ENCODE assay signal across 24 cellular contexts in the genomic region with DNA sequence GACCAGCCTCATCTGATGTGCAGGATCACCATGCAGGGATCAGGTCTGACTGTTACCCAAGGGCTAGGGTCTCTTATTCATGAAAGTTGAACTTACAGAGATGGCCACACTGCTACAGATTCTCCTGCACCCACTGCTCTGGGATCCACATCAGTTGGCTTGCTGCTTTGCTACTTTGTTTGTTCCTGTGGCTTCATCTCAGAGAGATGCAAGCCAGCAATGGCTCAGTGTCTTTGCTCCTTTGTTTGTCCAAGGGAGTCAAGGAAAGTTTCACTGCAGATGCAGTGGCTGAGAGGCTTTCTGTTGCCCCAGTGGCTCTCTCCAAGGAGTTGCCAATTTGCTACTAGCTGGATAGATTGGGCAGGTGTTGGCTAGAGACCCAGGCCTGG.
"Had no signal": no experiment of that assay in that cellular context is flagged by ENCODE, and none has a peak within 500 bp of the region (broad histone marks: within the 10 kb centered on the region; RNA-seq: fewer than 3 reads in every experiment).

No MANE protein-coding gene starts in this region.

- DNase-seq: effector CD4-positive, alpha-beta T cell; foreskin keratinocyte; immature natural killer cell; left cardiac atrium; left ventricle myocardium superior; midbrain; psoas muscle; retina; stimulated activated CD4-positive, alpha-beta T cell treated with anti-CD3 and anti-CD28 coated beads, Interleukin-2, amount 100 ng/mL, for 24 hours; stimulated activated CD4-positive, alpha-beta T cell treated with anti-CD3 and anti-CD28 coated beads, Interleukin-4, amount 100 ng/mL, for 4 hours; stimulated activated naive CD4-positive, alpha-beta T cell; stomach; substantia nigra; transverse colon had no signal

- H3K4me1 ChIP-seq: foreskin keratinocyte, parathyroid adenoma, psoas muscle, spleen had no signal

- H3K27me3 ChIP-seq: foreskin keratinocyte, spleen, stomach, transverse colon had no signal

- ATAC-seq: left cardiac atrium, left ventricle myocardium superior, psoas muscle, sciatic nerve had no signal

- H2AFZ ChIP-seq: parathyroid adenoma had no signal

- H3K9ac ChIP-seq: parathyroid adenoma had no signal

- H3K4me1 Mint-ChIP-seq: immature natural killer cell had no signal

- H3K9me3 Mint-ChIP-seq: endodermal cell; natural killer cell treated with Interleukin-12 subunit alpha and Interleukin-12 subunit beta and Interleukin-15 and Interleukin-18, amount 100 ng/mL, for 72 hours had no signal

- H3K27ac ChIP-seq: coronary artery, foreskin keratinocyte, parathyroid adenoma, psoas muscle, spleen, stomach, thoracic aorta, transverse colon had no signal

- H3K79me2 ChIP-seq: parathyroid adenoma had no signal

- FAIRE-seq: endothelial cell of umbilical vein, keratinocyte had no signal

- H3K4me3 ChIP-seq: coronary artery, lung, psoas muscle, spleen, stomach, thoracic aorta, transverse colon had no signal

- H3K36me3 ChIP-seq: spleen, stomach, thoracic aorta, transverse colon had no signal

- H3K4me3 Mint-ChIP-seq: endodermal cell; immature natural killer cell; natural killer cell treated with Interleukin-12 subunit alpha and Interleukin-12 subunit beta and Interleukin-15 and Interleukin-18, amount 100 ng/mL, for 72 hours had no signal

- H3K27ac Mint-ChIP-seq: endodermal cell; immature natural killer cell; natural killer cell treated with Interleukin-12 subunit alpha and Interleukin-12 subunit beta and Interleukin-15 and Interleukin-18, amount 100 ng/mL, for 72 hours had no signal

- H3K36me3 Mint-ChIP-seq: immature natural killer cell; natural killer cell treated with Interleukin-12 subunit alpha and Interleukin-12 subunit beta and Interleukin-15 and Interleukin-18, amount 100 ng/mL, for 72 hours had no signal

- H3K27me3 Mint-ChIP-seq: natural killer cell treated with Interleukin-12 subunit alpha and Interleukin-12 subunit beta and Interleukin-15 and Interleukin-18, amount 100 ng/mL, for 72 hours had no signal

- H3K9me3 ChIP-seq: psoas muscle, spleen, stomach, thoracic aorta, transverse colon had no signal
